ENCODE assay signal across 2 cellular contexts in the genomic region with DNA sequence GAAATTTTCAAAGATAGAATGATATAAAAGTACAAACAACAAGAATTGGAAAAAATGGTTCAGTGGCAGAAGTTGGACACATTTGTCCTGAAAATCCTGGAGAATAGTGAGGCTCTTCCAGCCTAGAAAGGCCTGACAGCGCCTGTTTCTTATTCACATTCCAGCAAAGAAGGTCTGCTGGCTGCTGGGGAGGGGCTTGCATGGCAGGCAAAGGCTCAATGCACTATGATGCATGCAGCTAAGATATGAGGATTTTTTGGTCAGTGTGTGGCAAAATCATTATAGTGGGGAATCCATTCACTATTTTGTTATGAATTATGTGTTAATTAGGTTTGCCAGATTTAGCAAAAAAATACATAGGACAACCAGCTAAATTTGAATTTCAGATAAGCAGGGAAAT.
TF ChIP-seq lines count a peak whose summit lies in the region.

No MANE protein-coding gene starts in this region.

TF ChIP-seq in GM23338, 12 proteins besides CTCF, POLR2A, EP300 and RAD21:
- TF ChIP-seq, protein P1, sequence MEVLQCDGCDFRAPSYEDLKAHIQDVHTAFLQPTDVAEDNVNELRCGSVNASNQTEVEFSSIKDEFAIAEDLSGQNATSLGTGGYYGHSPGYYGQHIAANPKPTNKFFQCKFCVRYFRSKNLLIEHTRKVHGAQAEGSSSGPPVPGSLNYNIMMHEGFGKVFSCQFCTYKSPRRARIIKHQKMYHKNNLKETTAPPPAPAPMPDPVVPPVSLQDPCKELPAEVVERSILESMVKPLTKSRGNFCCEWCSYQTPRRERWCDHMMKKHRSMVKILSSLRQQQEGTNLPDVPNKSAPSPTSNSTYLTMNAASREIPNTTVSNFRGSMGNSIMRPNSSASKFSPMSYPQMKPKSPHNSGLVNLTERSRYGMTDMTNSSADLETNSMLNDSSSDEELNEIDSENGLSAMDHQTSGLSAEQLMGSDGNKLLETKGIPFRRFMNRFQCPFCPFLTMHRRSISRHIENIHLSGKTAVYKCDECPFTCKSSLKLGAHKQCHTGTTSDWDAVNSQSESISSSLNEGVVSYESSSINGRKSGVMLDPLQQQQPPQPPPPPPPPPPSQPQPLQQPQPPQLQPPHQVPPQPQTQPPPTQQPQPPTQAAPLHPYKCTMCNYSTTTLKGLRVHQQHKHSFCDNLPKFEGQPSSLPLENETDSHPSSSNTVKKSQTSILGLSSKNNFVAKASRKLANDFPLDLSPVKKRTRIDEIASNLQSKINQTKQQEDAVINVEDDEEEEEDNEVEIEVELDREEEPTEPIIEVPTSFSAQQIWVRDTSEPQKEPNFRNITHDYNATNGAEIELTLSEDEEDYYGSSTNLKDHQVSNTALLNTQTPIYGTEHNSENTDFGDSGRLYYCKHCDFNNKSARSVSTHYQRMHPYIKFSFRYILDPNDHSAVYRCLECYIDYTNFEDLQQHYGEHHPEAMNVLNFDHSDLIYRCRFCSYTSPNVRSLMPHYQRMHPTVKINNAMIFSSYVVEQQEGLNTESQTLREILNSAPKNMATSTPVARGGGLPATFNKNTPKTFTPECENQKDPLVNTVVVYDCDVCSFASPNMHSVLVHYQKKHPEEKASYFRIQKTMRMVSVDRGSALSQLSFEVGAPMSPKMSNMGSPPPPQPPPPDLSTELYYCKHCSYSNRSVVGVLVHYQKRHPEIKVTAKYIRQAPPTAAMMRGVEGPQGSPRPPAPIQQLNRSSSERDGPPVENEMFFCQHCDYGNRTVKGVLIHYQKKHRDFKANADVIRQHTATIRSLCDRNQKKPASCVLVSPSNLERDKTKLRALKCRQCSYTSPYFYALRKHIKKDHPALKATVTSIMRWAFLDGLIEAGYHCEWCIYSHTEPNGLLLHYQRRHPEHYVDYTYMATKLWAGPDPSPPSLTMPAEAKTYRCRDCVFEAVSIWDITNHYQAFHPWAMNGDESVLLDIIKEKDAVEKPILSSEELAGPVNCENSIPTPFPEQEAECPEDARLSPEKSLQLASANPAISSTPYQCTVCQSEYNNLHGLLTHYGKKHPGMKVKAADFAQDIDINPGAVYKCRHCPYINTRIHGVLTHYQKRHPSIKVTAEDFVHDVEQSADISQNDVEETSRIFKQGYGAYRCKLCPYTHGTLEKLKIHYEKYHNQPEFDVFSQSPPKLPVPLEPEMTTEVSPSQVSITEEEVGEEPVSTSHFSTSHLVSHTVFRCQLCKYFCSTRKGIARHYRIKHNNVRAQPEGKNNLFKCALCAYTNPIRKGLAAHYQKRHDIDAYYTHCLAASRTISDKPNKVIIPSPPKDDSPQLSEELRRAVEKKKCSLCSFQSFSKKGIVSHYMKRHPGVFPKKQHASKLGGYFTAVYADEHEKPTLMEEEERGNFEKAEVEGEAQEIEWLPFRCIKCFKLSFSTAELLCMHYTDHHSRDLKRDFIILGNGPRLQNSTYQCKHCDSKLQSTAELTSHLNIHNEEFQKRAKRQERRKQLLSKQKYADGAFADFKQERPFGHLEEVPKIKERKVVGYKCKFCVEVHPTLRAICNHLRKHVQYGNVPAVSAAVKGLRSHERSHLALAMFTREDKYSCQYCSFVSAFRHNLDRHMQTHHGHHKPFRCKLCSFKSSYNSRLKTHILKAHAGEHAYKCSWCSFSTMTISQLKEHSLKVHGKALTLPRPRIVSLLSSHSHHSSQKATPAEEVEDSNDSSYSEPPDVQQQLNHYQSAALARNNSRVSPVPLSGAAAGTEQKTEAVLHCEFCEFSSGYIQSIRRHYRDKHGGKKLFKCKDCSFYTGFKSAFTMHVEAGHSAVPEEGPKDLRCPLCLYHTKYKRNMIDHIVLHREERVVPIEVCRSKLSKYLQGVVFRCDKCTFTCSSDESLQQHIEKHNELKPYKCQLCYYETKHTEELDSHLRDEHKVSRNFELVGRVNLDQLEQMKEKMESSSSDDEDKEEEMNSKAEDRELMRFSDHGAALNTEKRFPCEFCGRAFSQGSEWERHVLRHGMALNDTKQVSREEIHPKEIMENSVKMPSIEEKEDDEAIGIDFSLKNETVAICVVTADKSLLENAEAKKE (CRISPR knock-in tag; IDR thresholded peaks at IDR 0.05), result no peak
- no peak for TF ChIP-seq CREB1 (CRISPR knock-in tag; IDR thresholded peaks at IDR 0.05; ENCODE audit: low read depth)
- no peak for TF ChIP-seq JUNB (IDR thresholded peaks at IDR 0.05; ENCODE audit: unreplicated experiment)
- TF ChIP-seq, protein P2, sequence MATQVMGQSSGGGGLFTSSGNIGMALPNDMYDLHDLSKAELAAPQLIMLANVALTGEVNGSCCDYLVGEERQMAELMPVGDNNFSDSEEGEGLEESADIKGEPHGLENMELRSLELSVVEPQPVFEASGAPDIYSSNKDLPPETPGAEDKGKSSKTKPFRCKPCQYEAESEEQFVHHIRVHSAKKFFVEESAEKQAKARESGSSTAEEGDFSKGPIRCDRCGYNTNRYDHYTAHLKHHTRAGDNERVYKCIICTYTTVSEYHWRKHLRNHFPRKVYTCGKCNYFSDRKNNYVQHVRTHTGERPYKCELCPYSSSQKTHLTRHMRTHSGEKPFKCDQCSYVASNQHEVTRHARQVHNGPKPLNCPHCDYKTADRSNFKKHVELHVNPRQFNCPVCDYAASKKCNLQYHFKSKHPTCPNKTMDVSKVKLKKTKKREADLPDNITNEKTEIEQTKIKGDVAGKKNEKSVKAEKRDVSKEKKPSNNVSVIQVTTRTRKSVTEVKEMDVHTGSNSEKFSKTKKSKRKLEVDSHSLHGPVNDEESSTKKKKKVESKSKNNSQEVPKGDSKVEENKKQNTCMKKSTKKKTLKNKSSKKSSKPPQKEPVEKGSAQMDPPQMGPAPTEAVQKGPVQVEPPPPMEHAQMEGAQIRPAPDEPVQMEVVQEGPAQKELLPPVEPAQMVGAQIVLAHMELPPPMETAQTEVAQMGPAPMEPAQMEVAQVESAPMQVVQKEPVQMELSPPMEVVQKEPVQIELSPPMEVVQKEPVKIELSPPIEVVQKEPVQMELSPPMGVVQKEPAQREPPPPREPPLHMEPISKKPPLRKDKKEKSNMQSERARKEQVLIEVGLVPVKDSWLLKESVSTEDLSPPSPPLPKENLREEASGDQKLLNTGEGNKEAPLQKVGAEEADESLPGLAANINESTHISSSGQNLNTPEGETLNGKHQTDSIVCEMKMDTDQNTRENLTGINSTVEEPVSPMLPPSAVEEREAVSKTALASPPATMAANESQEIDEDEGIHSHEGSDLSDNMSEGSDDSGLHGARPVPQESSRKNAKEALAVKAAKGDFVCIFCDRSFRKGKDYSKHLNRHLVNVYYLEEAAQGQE (IDR thresholded peaks at IDR 0.05; ENCODE audit: unreplicated experiment), result no peak
- no peak for TF ChIP-seq ZNF114 (CRISPR knock-in tag; IDR thresholded peaks at IDR 0.05)
- no peak for TF ChIP-seq EZH2phosphoT487 (IDR thresholded peaks at IDR 0.05; ENCODE audit: unreplicated experiment)

TF ChIP-seq in WTC11, 78 proteins besides CTCF, POLR2A, EP300 and RAD21 (continued from another document):
- TF ChIP-seq, protein P3, sequence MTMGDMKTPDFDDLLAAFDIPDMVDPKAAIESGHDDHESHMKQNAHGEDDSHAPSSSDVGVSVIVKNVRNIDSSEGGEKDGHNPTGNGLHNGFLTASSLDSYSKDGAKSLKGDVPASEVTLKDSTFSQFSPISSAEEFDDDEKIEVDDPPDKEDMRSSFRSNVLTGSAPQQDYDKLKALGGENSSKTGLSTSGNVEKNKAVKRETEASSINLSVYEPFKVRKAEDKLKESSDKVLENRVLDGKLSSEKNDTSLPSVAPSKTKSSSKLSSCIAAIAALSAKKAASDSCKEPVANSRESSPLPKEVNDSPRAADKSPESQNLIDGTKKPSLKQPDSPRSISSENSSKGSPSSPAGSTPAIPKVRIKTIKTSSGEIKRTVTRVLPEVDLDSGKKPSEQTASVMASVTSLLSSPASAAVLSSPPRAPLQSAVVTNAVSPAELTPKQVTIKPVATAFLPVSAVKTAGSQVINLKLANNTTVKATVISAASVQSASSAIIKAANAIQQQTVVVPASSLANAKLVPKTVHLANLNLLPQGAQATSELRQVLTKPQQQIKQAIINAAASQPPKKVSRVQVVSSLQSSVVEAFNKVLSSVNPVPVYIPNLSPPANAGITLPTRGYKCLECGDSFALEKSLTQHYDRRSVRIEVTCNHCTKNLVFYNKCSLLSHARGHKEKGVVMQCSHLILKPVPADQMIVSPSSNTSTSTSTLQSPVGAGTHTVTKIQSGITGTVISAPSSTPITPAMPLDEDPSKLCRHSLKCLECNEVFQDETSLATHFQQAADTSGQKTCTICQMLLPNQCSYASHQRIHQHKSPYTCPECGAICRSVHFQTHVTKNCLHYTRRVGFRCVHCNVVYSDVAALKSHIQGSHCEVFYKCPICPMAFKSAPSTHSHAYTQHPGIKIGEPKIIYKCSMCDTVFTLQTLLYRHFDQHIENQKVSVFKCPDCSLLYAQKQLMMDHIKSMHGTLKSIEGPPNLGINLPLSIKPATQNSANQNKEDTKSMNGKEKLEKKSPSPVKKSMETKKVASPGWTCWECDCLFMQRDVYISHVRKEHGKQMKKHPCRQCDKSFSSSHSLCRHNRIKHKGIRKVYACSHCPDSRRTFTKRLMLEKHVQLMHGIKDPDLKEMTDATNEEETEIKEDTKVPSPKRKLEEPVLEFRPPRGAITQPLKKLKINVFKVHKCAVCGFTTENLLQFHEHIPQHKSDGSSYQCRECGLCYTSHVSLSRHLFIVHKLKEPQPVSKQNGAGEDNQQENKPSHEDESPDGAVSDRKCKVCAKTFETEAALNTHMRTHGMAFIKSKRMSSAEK (CRISPR knock-in tag; IDR thresholded peaks at IDR 0.05; ENCODE audit: borderline replicate concordance), result no peak
- TF ChIP-seq EMX1 (CRISPR knock-in tag; IDR thresholded peaks at IDR 0.05) (no peak), MXD4 (CRISPR knock-in tag; IDR thresholded peaks at IDR 0.05; ENCODE audit: borderline replicate concordance) (no peak), FOXP1 (CRISPR knock-in tag; IDR thresholded peaks at IDR 0.05; ENCODE audit: borderline replicate concordance) (no peak), ZBTB21 (CRISPR knock-in tag; IDR thresholded peaks at IDR 0.05; ENCODE audit: borderline replicate concordance) (no peak), JUN (CRISPR knock-in tag; IDR thresholded peaks at IDR 0.05) (no peak)
- TF ChIP-seq, protein P4, sequence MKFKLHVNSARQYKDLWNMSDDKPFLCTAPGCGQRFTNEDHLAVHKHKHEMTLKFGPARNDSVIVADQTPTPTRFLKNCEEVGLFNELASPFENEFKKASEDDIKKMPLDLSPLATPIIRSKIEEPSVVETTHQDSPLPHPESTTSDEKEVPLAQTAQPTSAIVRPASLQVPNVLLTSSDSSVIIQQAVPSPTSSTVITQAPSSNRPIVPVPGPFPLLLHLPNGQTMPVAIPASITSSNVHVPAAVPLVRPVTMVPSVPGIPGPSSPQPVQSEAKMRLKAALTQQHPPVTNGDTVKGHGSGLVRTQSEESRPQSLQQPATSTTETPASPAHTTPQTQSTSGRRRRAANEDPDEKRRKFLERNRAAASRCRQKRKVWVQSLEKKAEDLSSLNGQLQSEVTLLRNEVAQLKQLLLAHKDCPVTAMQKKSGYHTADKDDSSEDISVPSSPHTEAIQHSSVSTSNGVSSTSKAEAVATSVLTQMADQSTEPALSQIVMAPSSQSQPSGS (CRISPR knock-in tag; IDR thresholded peaks at IDR 0.05; ENCODE audit: borderline replicate concordance, low read depth), result no peak
- TF ChIP-seq, protein P5, sequence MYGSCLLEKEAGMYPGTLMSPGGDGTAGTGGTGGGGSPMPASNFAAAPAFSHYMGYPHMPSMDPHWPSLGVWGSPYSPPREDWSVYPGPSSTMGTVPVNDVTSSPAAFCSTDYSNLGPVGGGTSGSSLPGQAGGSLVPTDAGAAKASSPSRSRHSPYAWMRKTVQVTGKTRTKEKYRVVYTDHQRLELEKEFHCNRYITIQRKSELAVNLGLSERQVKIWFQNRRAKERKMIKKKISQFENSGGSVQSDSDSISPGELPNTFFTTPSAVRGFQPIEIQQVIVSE (CRISPR knock-in tag; IDR thresholded peaks at IDR 0.05; ENCODE audit: borderline replicate concordance), result no peak
- TF ChIP-seq, protein P6, sequence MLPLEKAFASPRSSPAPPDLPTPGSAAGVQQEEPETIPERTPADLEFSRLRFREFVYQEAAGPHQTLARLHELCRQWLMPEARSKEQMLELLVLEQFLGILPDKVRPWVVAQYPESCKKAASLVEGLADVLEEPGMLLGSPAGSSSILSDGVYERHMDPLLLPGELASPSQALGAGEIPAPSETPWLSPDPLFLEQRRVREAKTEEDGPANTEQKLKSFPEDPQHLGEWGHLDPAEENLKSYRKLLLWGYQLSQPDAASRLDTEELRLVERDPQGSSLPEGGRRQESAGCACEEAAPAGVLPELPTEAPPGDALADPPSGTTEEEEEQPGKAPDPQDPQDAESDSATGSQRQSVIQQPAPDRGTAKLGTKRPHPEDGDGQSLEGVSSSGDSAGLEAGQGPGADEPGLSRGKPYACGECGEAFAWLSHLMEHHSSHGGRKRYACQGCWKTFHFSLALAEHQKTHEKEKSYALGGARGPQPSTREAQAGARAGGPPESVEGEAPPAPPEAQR (CRISPR knock-in tag; IDR thresholded peaks at IDR 0.05), result no peak
- TF ChIP-seq, protein P7, sequence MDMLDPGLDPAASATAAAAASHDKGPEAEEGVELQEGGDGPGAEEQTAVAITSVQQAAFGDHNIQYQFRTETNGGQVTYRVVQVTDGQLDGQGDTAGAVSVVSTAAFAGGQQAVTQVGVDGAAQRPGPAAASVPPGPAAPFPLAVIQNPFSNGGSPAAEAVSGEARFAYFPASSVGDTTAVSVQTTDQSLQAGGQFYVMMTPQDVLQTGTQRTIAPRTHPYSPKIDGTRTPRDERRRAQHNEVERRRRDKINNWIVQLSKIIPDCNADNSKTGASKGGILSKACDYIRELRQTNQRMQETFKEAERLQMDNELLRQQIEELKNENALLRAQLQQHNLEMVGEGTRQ (CRISPR knock-in tag; IDR thresholded peaks at IDR 0.05), result no peak
